In genomic region chr7:142880886-142881505, GRCh38 we compare ENCODE assay signal across 8 cellular contexts. TPM values are rescaled to one million over a fixed set of nuclear protein-coding genes. Genes with fewer than 3 reads are reported as not detected.
DNase-seq lines count a peak whose midpoint lies in the region; ATAC-seq and TF ChIP-seq lines count a peak whose summit lies in the region.

No MANE protein-coding gene starts in this region.

- peak; percentile 64 for ATAC-seq in HG03460 (IDR thresholded peaks at IDR 0.05; ENCODE audit: unreplicated experiment)

- intact Hi-C loops in dorsolateral prefrontal cortex (cut with DNase I): loop anchor here in 1 of 2 donors (10.0 kb wide), 1 partner anchor 324 kb away; no protein-coding TSS in a partner anchor

- no peak overlapping the region for H3K4me3 ChIP-seq in dorsolateral prefrontal cortex

- no peaks in the 10 kb centered on the region for H3K9me3 Mint-ChIP-seq in neural crest cell

- peak; percentile 97 for TF ChIP-seq CTCF in C4-2B (conservative IDR thresholded peaks at IDR 0.05)
- TF ChIP-seq CTCF in VCaP (conservative IDR thresholded peaks at IDR 0.05): peak; percentile 86
- TF ChIP-seq CTCF in dorsolateral prefrontal cortex (IDR thresholded peaks at IDR 0.05 in 54 of 56, conservative IDR thresholded peaks at IDR 0.05 in 2 of 56; ENCODE audit: low read depth in 1 of 56, partially characterized antibody in 56 of 56): peak; percentile 33 to 73 (median 62)
- peak; percentile 66 for TF ChIP-seq CTCF in neural crest cell (conservative IDR thresholded peaks at IDR 0.05)

- H3K27ac Mint-ChIP-seq in neural crest cell (ENCODE audit: unreplicated experiment): no peak overlapping the region

- no peaks in the 10 kb centered on the region for H3K36me3 Mint-ChIP-seq in neural crest cell (ENCODE audit: low read depth)

- DNase-seq in GM19238 (ENCODE audit: insufficient read length, low spot score) (peak; percentile 59), dorsolateral prefrontal cortex (peak in 1 of 10 donors; percentile 32), neural crest cell (ENCODE audit: low read depth, low spot score) (peak; percentile 22), SW480 (ENCODE audit: low spot score) (no peak), SHP77 treated with DMSO at 0.1 percent for 48 hours (lab: John Stamatoyannopoulos, UW) (no peak)

- H3K4me1 Mint-ChIP-seq in neural crest cell: no peaks in the 10 kb centered on the region

- peaks cover 34% of the 10 kb centered on the region for H3K27me3 Mint-ChIP-seq in neural crest cell (ENCODE audit: low read depth)

- no peak overlapping the region for H3K4me3 Mint-ChIP-seq in neural crest cell

- peaks cover 0 to 2% (median 0%) of the 10 kb centered on the region in 45 donors for H3K27me3 ChIP-seq in dorsolateral prefrontal cortex

- H3K27ac ChIP-seq in C4-2B: no peak overlapping the region
- peak overlapping the region; percentile 24; the same call in 1 of the 2 replicates for H3K27ac ChIP-seq in VCaP
- no peak overlapping the region for H3K27ac ChIP-seq in dorsolateral prefrontal cortex

RNA-seq across cellular contexts. Expression of gene TRPV6, which starts 4.5 kb away (rescaled TPM):
- total RNA-seq in dorsolateral prefrontal cortex (1 to 10 TPM in 75 of 120 experiments, under 1 TPM in 41, not detected in 4; 0.15 to 6.3 (median 1.5) TPM), neural crest cell (0.07 and 0.16 TPM in 2 replicates)

RNA-seq across cellular contexts. Expression of gene EPHB6, which starts 26.1 kb away (rescaled TPM):
- total RNA-seq in dorsolateral prefrontal cortex: 100 to 1,000 TPM in 119 of 120 experiments, 10 to 100 TPM in 1; 87.8 to 336 (median 232) TPM
- 12.3 and 12.5 TPM in 2 replicates for total RNA-seq in neural crest cell

RNA-seq across cellular contexts. Expression of gene TRPV5, which starts 52.5 kb away (rescaled TPM):
- 1 to 10 TPM in 76 of 120 experiments, under 1 TPM in 42, not detected in 2; 0.18 to 8.5 (median 1.4) TPM for total RNA-seq in dorsolateral prefrontal cortex
- 0.07 TPM in 1 of 2 replicates, not detected in the other for total RNA-seq in neural crest cell

RNA-seq across cellular contexts. Expression of gene LLCFC1, which starts 58.3 kb away (rescaled TPM):
- total RNA-seq in dorsolateral prefrontal cortex (not detected), neural crest cell (not detected in 2 replicates)

Comparison
In these comparisons a context has a peak if more than half of its experiments do, and no peak if none do; other contexts are left out.
1. DNase-seq: peak in GM19238 (single experiment) and neural crest cell (single experiment); none in SW480 (single experiment) and SHP77 treated with DMSO at 0.1 percent for 48 hours (single experiment).
2. Peak in every context shown above with its lines, with median percentiles within 50 percentile points of each other: CTCF ChIP-seq.